8 cellular contexts compared by ENCODE assay signal in the genomic region with DNA sequence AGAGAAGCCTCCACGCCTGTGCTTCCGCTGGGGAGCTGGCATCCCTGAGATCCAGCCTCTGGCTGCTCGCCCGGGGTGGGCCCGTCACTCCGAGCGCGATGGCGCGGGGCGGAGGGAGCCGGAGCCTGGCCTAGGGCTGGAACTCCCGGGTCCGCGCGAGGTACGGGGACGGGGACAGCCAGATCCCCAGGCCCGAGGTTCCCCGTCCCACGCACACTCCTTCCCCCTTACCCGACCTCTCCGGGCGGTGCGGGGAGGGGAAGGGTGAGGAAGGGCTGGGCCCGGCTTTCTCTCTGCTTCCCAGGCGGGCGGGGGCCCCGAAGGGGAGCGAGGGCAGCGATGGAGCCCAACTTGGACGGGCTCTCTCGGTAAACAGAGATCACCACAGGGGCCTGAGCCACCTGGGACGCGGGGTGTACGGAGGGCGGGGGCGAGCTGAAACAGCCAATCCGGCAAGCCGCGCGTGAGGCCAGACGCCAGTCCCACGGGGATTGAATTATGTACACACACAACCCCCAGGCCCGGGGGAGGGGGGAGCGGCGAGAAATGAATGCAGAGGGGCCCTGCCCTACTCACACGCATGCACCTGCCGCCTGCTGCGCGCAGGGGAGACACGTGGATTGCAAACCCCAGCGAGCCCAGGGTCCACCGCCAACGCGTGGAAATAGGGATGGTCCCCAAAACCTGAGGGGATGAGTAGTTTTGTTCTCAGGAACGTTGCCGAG. TPM values are rescaled to one million over a fixed set of nuclear protein-coding genes. Genes with fewer than 3 reads are reported as not detected.
A peak's percentile ranks its signal among the peaks of the same experiment; 100 is the strongest.
DNase-seq lines count a peak whose midpoint lies in the region; ATAC-seq and TF ChIP-seq lines count a peak whose summit lies in the region.

A gene with protein sequence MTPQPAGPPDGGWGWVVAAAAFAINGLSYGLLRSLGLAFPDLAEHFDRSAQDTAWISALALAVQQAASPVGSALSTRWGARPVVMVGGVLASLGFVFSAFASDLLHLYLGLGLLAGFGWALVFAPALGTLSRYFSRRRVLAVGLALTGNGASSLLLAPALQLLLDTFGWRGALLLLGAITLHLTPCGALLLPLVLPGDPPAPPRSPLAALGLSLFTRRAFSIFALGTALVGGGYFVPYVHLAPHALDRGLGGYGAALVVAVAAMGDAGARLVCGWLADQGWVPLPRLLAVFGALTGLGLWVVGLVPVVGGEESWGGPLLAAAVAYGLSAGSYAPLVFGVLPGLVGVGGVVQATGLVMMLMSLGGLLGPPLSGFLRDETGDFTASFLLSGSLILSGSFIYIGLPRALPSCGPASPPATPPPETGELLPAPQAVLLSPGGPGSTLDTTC (minus strand): TSS at position 549 of the 725 bp plus-strand sequence. CDS start 579 bp downstream, outside the sequence.

- no peaks in the 10 kb centered on the region for H3K27me3 ChIP-seq in prostate gland (replicated peaks; ENCODE audit: insufficient read depth)

- ATAC-seq in Right ventricle myocardium superior (ENCODE audit: poor library complexity), result peak; percentile 47
- no peak for ATAC-seq in GM21390 (IDR thresholded peaks at IDR 0.05; ENCODE audit: unreplicated experiment)

- H3K36me3 Mint-ChIP-seq in CD14-positive monocyte, result peaks cover 5 to 6% of the 10 kb centered on the region in 2 donors

- intact Hi-C loops in CD14-positive monocyte (cut with micrococcal nuclease), result loop anchor here in 1 of 2 donors (2.0 to 5.0 kb wide), 2 partner anchors 133 to 249 kb away; a partner anchor contains a TSS
- intact Hi-C loops in Right ventricle myocardium superior (cut with DNase I), result no loop called here
- intact Hi-C loops in prostate gland (cut with DNase I), result loop anchor here (10.0 kb wide), 1 partner anchor 241 kb away; a partner anchor contains a TSS

- H3K36me3 ChIP-seq in prostate gland, result no peaks in the 10 kb centered on the region

- H3K27ac Mint-ChIP-seq in CD14-positive monocyte, result peak within 1 kb of the TSS in 2 of 7 donors; percentile 33 to 68

- no peak for DNase-seq in CD14-positive monocyte (ENCODE audit: low spot score)
- peak; percentile 74 for DNase-seq in NCI-H1105 (lab: John Stamatoyannopoulos, UW)
- DNase-seq in activated T-cell treated with anti-CD3 and anti-CD28 coated beads, Interleukin-2, amount 50 U/mL, for 48 hours, result peak; percentile 59 to 63
- DNase-seq in Right ventricle myocardium superior, result peak; percentile 69
- DNase-seq in prostate gland (ENCODE audit: low spot score), result no peak
- no peak for DNase-seq in GDM1 (lab: John Stamatoyannopoulos, UW)
- no peak for DNase-seq in NCI-H524 treated with DMSO at 0.1 percent for 48 hours (lab: John Stamatoyannopoulos, UW)

- peak within 1 kb of the TSS; percentile 21 to 32 for H3K4me3 ChIP-seq in prostate gland

- peaks cover 40 to 58% (median 48%) of the 10 kb centered on the region in 3 donors for H3K27me3 Mint-ChIP-seq in CD14-positive monocyte (ENCODE audit: low read depth in 3 of 3)

- H3K4me3 Mint-ChIP-seq in CD14-positive monocyte, result peak within 1 kb of the TSS; percentile 62 to 81

- H3K9me3 Mint-ChIP-seq in CD14-positive monocyte, result peaks cover 0 to 11% (median 4%) of the 10 kb centered on the region in 7 donors

- TF ChIP-seq POLR2A in prostate gland (IDR thresholded peaks at IDR 0.05), result peak; percentile 43

- 7% methylated on average over 24 of the region's 58 CpGs for WGBS in prostate gland

- H3K27ac ChIP-seq in prostate gland, result peak within 1 kb of the TSS in 1 of 2 donors; percentile 27

- TF ChIP-seq CTCF in CD14-positive monocyte (IDR thresholded peaks at IDR 0.05) (no peak), prostate gland (IDR thresholded peaks at IDR 0.05) (peak in 1 of 4 experiments; percentile 5)

- peaks cover 39% of the 10 kb centered on the region for H3K4me1 Mint-ChIP-seq in CD14-positive monocyte

- H3K4me1 ChIP-seq in prostate gland (replicated peaks), result peaks cover 25% of the 10 kb centered on the region

- no peaks in the 10 kb centered on the region for H3K9me3 ChIP-seq in prostate gland

RNA-seq across cellular contexts. Expression of the gene that starts here (rescaled TPM):
- polyA plus RNA-seq in CD14-positive monocyte, result not detected
- total RNA-seq in Right ventricle myocardium superior (0.56 TPM), prostate gland (1 to 10 TPM; 1.8 to 2.3 TPM)

Comparison
In these comparisons a context has a peak if more than half of its experiments do, and no peak if none do; other contexts are left out.
1. Peak in DNase-seq and ATAC-seq in Right ventricle myocardium superior; RNA of the gene not detected or under 1 TPM.
2. DNase-seq: peak in NCI-H1105 (single experiment) and activated T-cell treated with anti-CD3 and anti-CD28 coated beads, Interleukin-2, amount 50 U/mL, for 48 hours (2 of 2); none in CD14-positive monocyte (single experiment), prostate gland (single experiment), GDM1 (single experiment) and NCI-H524 treated with DMSO at 0.1 percent for 48 hours (single experiment).